Comparison of ENCODE assay signal across 9 cellular contexts in genomic region chr20:4195499-4195898, GRCh38. TPM values are rescaled to one million over a fixed set of nuclear protein-coding genes. Genes with fewer than 3 reads are reported as not detected.
DNase-seq lines count a peak whose midpoint lies in the region; ATAC-seq and TF ChIP-seq lines count a peak whose summit lies in the region.
"Had no signal": no experiment of that assay in that cellular context is flagged by ENCODE, and none has a peak within 500 bp of the region (broad histone marks: within the 10 kb centered on the region; RNA-seq: fewer than 3 reads in every experiment).

No MANE protein-coding gene starts in this region.

- H3K4me3 Mint-ChIP-seq in stimulated activated memory B cell treated with anti-CD40 and anti-IgM and Interleukin-4, amounts not matched to agents 10 μg/mL and 1 μg/mL and 100 μg/mL, for 72 hours, result no peak overlapping the region

- no peaks in the 10 kb centered on the region for H3K4me1 ChIP-seq in foreskin keratinocyte
- H3K4me1 ChIP-seq: BLaER1 had no signal

- H3K27me3 ChIP-seq in foreskin keratinocyte, result no peaks in the 10 kb centered on the region
- H3K27me3 ChIP-seq: BLaER1 had no signal

- H3K27me3 Mint-ChIP-seq in stimulated activated memory B cell treated with anti-CD40 and anti-IgM and Interleukin-4, amounts not matched to agents 10 μg/mL and 1 μg/mL and 100 μg/mL, for 72 hours, result no peaks in the 10 kb centered on the region

- peak; percentile 64 for TF ChIP-seq CTCF in foreskin keratinocyte (conservative IDR thresholded peaks at IDR 0.05)
- TF ChIP-seq CTCF in retinal pigment epithelial cell (conservative IDR thresholded peaks at IDR 0.05; ENCODE audit: low read depth, low read length), result peak; percentile 39

- H3K27ac Mint-ChIP-seq in stimulated activated memory B cell treated with anti-CD40 and anti-IgM and Interleukin-4, amounts not matched to agents 10 μg/mL and 1 μg/mL and 100 μg/mL, for 72 hours, result no peak overlapping the region

- no peak overlapping the region for H3K27ac ChIP-seq in foreskin keratinocyte
- H3K27ac ChIP-seq: BLaER1 had no signal

- no peaks in the 10 kb centered on the region for H3K36me3 Mint-ChIP-seq in stimulated activated memory B cell treated with anti-CD40 and anti-IgM and Interleukin-4, amounts not matched to agents 10 μg/mL and 1 μg/mL and 100 μg/mL, for 72 hours

- no peak overlapping the region for H3K4me3 ChIP-seq in retinal pigment epithelial cell (ENCODE audit: low read length)
- H3K4me3 ChIP-seq: BLaER1 had no signal

- H3K9me3 Mint-ChIP-seq in stimulated activated memory B cell treated with anti-CD40 and anti-IgM and Interleukin-4, amounts not matched to agents 10 μg/mL and 1 μg/mL and 100 μg/mL, for 72 hours, result no peaks in the 10 kb centered on the region

- no peaks in the 10 kb centered on the region for H3K4me1 Mint-ChIP-seq in stimulated activated memory B cell treated with anti-CD40 and anti-IgM and Interleukin-4, amounts not matched to agents 10 μg/mL and 1 μg/mL and 100 μg/mL, for 72 hours

- DNase-seq in NCI-H510A treated with DMSO at 0.1 percent for 48 hours (lab: John Stamatoyannopoulos, UW) (peak; percentile 51), NCI-H510A (lab: John Stamatoyannopoulos, UW) (no peak), SK-N-DZ (ENCODE audit: low spot score) (peak; percentile 28), foreskin keratinocyte (no peak), retinal pigment epithelial cell (ENCODE audit: low read depth) (no peak)
- no peak for DNase-seq in activated naive CD4-positive, alpha-beta T cell treated with Interleukin-2 at 50 U/mL for 16 hours
- no peak for DNase-seq in activated CD8-positive, alpha-beta memory T cell treated with anti-CD3 and anti-CD28 coated beads, Interleukin-2, amount 50 U/mL, for 48 hours

- no peak for ATAC-seq in foreskin keratinocyte
- no peak for ATAC-seq in stimulated activated memory B cell treated with anti-CD40 and anti-IgM and Interleukin-4, amounts not matched to agents 10 μg/mL and 1 μg/mL and 100 μg/mL, for 72 hours

RNA-seq across cellular contexts. Expression of gene SMOX, which starts 46.9 kb away (rescaled TPM):
- 8.0 and 8.1 TPM in 2 replicates for polyA plus RNA-seq in SK-N-DZ (2014; cell fraction: cytosol; rRNA removed)
- 4.4 and 4.6 TPM in 2 replicates for polyA plus RNA-seq in SK-N-DZ (2014; cell fraction: nucleus; rRNA removed)
- 4.8 and 8.3 TPM in 2 replicates for total RNA-seq in foreskin keratinocyte
- 5.4 and 7.7 TPM in 2 replicates for polyA plus RNA-seq in foreskin keratinocyte

RNA-seq across cellular contexts. Expression of gene ADRA1D, which starts 53.6 kb away (rescaled TPM):
- polyA plus RNA-seq in SK-N-DZ (2014; cell fraction: cytosol; rRNA removed), result not detected in 2 replicates
- polyA plus RNA-seq in SK-N-DZ (2014; cell fraction: nucleus; rRNA removed), result not detected in 2 replicates
- 0.14 TPM in 1 of 2 replicates, not detected in the other for total RNA-seq in foreskin keratinocyte
- polyA plus RNA-seq in foreskin keratinocyte, result 0.10 TPM in 1 of 2 replicates, not detected in the other

Comparison
In these comparisons a context has a peak if more than half of its experiments do, and no peak if none do; other contexts are left out.
1. DNase-seq: peak in NCI-H510A treated with DMSO at 0.1 percent for 48 hours (single experiment) and SK-N-DZ (single experiment); none in NCI-H510A (single experiment), foreskin keratinocyte (0 of 2), retinal pigment epithelial cell (single experiment), activated naive CD4-positive, alpha-beta T cell treated with Interleukin-2 at 50 U/mL for 16 hours (single experiment) and activated CD8-positive, alpha-beta memory T cell treated with anti-CD3 and anti-CD28 coated beads, Interleukin-2, amount 50 U/mL, for 48 hours (single experiment).